Comparison of ENCODE assay signal across 17 cellular contexts in genomic region chr11:44356351-44356750, GRCh38. TPM values are rescaled to one million over a fixed set of nuclear protein-coding genes. Genes with fewer than 3 reads are reported as not detected.
A peak's percentile ranks its signal among the peaks of the same experiment; 100 is the strongest.
DNase-seq lines count a peak whose midpoint lies in the region; ATAC-seq, FAIRE-seq and TF ChIP-seq lines count a peak whose summit lies in the region.
"Had no signal": no experiment of that assay in that cellular context is flagged by ENCODE, and none has a peak within 500 bp of the region (broad histone marks: within the 10 kb centered on the region; RNA-seq: fewer than 3 reads in every experiment).

No MANE protein-coding gene starts in this region.

- no peak overlapping the region for H2AK5ac ChIP-seq in H1 (ENCODE audit: low read depth, low read length)

- no peak overlapping the region for H2BK15ac ChIP-seq in H1 (ENCODE audit: low read length)

- H4K91ac ChIP-seq in H1 (replicated peaks; ENCODE audit: insufficient read length, low read length) = no peak overlapping the region

- no peak overlapping the region for H3K56ac ChIP-seq in H1 (replicated peaks; ENCODE audit: insufficient read length, low read depth, low read length)

- H3K4me1 ChIP-seq in BE2C (no peaks in the 10 kb centered on the region), H1 (replicated peaks in 1 of 4; ENCODE audit: control insufficient read depth in 3 of 4, insufficient read depth in 4 of 4, low read length in 3 of 4) (no peaks in the 10 kb centered on the region), colonic mucosa (no peaks in the 10 kb centered on the region), Peyer's patch (peaks cover 0 to 2% (median 0%) of the 10 kb centered on the region in 4 donors)

- FAIRE-seq in H1 (lab: Jason Lieb, UNC) = no peak
- FAIRE-seq: A204.1 had no signal

- no peaks in the 10 kb centered on the region for H3K79me2 ChIP-seq in H1 (ENCODE audit: control insufficient read depth in 1 of 2, insufficient read depth in 2 of 2, low read length in 2 of 2)

- TF ChIP-seq EP300 in H1 (IDR thresholded peaks at IDR 0.05; ENCODE audit: borderline replicate concordance in 1 of 2, low read depth in 2 of 2, low read length in 2 of 2) = no peak

- H3K27me3 ChIP-seq in BE2C (no peaks in the 10 kb centered on the region), H1 (replicated peaks in 1 of 4; ENCODE audit: control insufficient read depth in 3 of 4, extremely low read depth in 1 of 4, insufficient read depth in 3 of 4, low read length in 3 of 4) (no peaks in the 10 kb centered on the region), colonic mucosa (no peaks in the 10 kb centered on the region), Peyer's patch (no peaks in the 10 kb centered on the region)
- H3K27me3 ChIP-seq: BLaER1 had no signal

- CTCF ChIA-PET in H1 (lab: Charles Lee; ENCODE audit: partially characterized antibody) = interaction anchor here (0.9 to 1.8 kb wide), 4 partner anchors 9 to 134 kb away, joined by 3 to 4 read pairs (median 4); no protein-coding TSS in a partner anchor

- POLR2A ChIA-PET in H1 (lab: Charles Lee; ENCODE audit: partially characterized antibody) = no interaction called here

- no peaks in the 10 kb centered on the region for H3K79me1 ChIP-seq in H1 (ENCODE audit: low read depth, low read length)

- no peak overlapping the region for H3K4me2 ChIP-seq in H1 (ENCODE audit: insufficient read depth in 1 of 2, low read depth in 2 of 2, low read length in 2 of 2)
- H3K4me2 ChIP-seq: BLaER1 had no signal

- peak overlapping the region; percentile 22; the same call in 1 of the 2 replicates for H2BK12ac ChIP-seq in H1 (ENCODE audit: low read depth, low read length)

- H3K36me3 ChIP-seq in BE2C (no peaks in the 10 kb centered on the region), H1 (ENCODE audit: control insufficient read depth in 2 of 4, insufficient read depth in 4 of 4, low read length in 3 of 4) (no peaks in the 10 kb centered on the region), colonic mucosa (no peaks in the 10 kb centered on the region), Peyer's patch (no peaks in the 10 kb centered on the region)
- H3K36me3 ChIP-seq: BLaER1 had no signal

- 83% methylated on average over 5 of the region's 5 CpGs; no CpG with 5 or more reads in 1 of the 2 experiments for WGBS in H1 (ENCODE audit: extremely low coverage in 1 of 2, insufficient coverage in 1 of 2, insufficient read length in 1 of 2, insufficient replicate concordance in 2 of 2, low coverage in 1 of 2, low lambda C conversion rate in 2 of 2, missing lambda C conversion rate in 1 of 2), 2 experiments

- no peak overlapping the region for H4K5ac ChIP-seq in H1 (ENCODE audit: insufficient read length, low read depth, low read length)

- H3K4me3 ChIP-seq in BE2C (ENCODE audit: low read depth, low read length) (no peak overlapping the region), H1 (ENCODE audit: extremely low read depth in 1 of 4, insufficient read depth in 2 of 4, low read depth in 3 of 4, low read length in 4 of 4) (no peak overlapping the region), colonic mucosa (no peak overlapping the region), Peyer's patch (no peak overlapping the region)
- H3K4me3 ChIP-seq: BLaER1 had no signal

- H3K9me3 ChIP-seq in BE2C (no peaks in the 10 kb centered on the region), H1 (ENCODE audit: insufficient read depth in 2 of 2, low read depth in 1 of 2, low read length in 1 of 2) (no peaks in the 10 kb centered on the region), colonic mucosa (no peaks in the 10 kb centered on the region), Peyer's patch (no peaks in the 10 kb centered on the region)
- H3K9me3 ChIP-seq: BLaER1 had no signal

- H3K14ac ChIP-seq in H1 (ENCODE audit: insufficient read length) = no peak overlapping the region

- H2BK5ac ChIP-seq in H1 (ENCODE audit: low read depth, low read length) = no peak overlapping the region

- H4K20me1 ChIP-seq in H1 (replicated peaks in 1 of 2; ENCODE audit: control insufficient read depth in 1 of 2, insufficient read depth in 2 of 2, low read length in 2 of 2) = no peaks in the 10 kb centered on the region
- H4K20me1 ChIP-seq: BLaER1 had no signal

- H2BK120ac ChIP-seq in H1 (replicated peaks; ENCODE audit: low read depth, low read length) = no peak overlapping the region

- peak overlapping the region; percentile 53 for H4K8ac ChIP-seq in H1 (ENCODE audit: extremely low read depth, insufficient read depth, low read length)

- no peak overlapping the region; a peak in 1 of 7 replicates for H3K9ac ChIP-seq in H1 (replicated peaks in 1 of 4; ENCODE audit: extremely low read depth in 1 of 4, low read depth in 3 of 4, low read length in 3 of 4)
- no peak overlapping the region for H3K9ac ChIP-seq in colonic mucosa (ENCODE audit: low read depth in 2 of 2, low read length in 2 of 2)
- H3K9ac ChIP-seq: BLaER1 had no signal

- intact Hi-C loops in colonic mucosa (cut with DNase I) = no loop called here

- DNase-seq in BE2C = peak; percentile 7
- DNase-seq in NCI-H524 (lab: John Stamatoyannopoulos, UW) = peak; percentile 92 to 93
- DNase-seq in H1 (ENCODE audit: low read depth in 1 of 2, low spot score in 2 of 2) = no peak
- DNase-seq in colonic mucosa = no peak
- DNase-seq in Peyer's patch = no peak
- DNase-seq: AML-193; CD4-positive, alpha-beta memory T cell; DMS79 treated with DMSO at 0.1 percent for 48 hours; GF-D8; GOT3; H9 had no signal

- no peak for ATAC-seq in HG03378 (IDR thresholded peaks at IDR 0.05; ENCODE audit: unreplicated experiment)

- H3K18ac ChIP-seq in H1 (ENCODE audit: extremely low read depth, low read length) = no peak overlapping the region

- no peak for TF ChIP-seq RAD21 in H1 (IDR thresholded peaks at IDR 0.05 in 1 of 2, conservative IDR thresholded peaks at IDR 0.05 in 1 of 2; ENCODE audit: low read depth in 2 of 2, low read length in 2 of 2)

- TF ChIP-seq CTCF in BE2C (IDR thresholded peaks at IDR 0.05; ENCODE audit: low read depth, low read length) (no peak), H1 (IDR thresholded peaks at IDR 0.05; ENCODE audit: control extremely low read depth in 1 of 3, insufficient read depth in 1 of 3, low read depth in 1 of 3, low read length in 3 of 3) (no peak), colonic mucosa (IDR thresholded peaks at IDR 0.05) (no peak), Peyer's patch (IDR thresholded peaks at IDR 0.05) (no peak)

- H3K23ac ChIP-seq in H1 (ENCODE audit: insufficient read length) = no peak overlapping the region

- TF ChIP-seq POLR2A in H1 (IDR thresholded peaks at IDR 0.05; ENCODE audit: control extremely low read depth in 1 of 2, low read depth in 2 of 2, low read length in 2 of 2) = no peak
- no peak for TF ChIP-seq POLR2A in Peyer's patch (IDR thresholded peaks at IDR 0.05)

- no peaks in the 10 kb centered on the region for H3K23me2 ChIP-seq in H1 (ENCODE audit: low read depth, low read length)

- H2AFZ ChIP-seq in H1 (ENCODE audit: low read length) = no peak overlapping the region

- H2BK20ac ChIP-seq in H1 (ENCODE audit: low read length) = no peak overlapping the region

- no peak overlapping the region for H3K27ac ChIP-seq in H1 (ENCODE audit: low read depth, low read length)
- H3K27ac ChIP-seq in colonic mucosa = no peak overlapping the region
- H3K27ac ChIP-seq in Peyer's patch = no peak overlapping the region
- H3K27ac ChIP-seq: BLaER1, HL-60 had no signal

- H3K4ac ChIP-seq in H1 (replicated peaks; ENCODE audit: insufficient read length, low read depth, low read length) = no peak overlapping the region

TF ChIP-seq in H1, 55 proteins besides CTCF, POLR2A, EP300 and RAD21:
- TF ChIP-seq CREB1 (IDR thresholded peaks at IDR 0.05) = no peak
- no peak for TF ChIP-seq E2F6 (IDR thresholded peaks at IDR 0.05)
- no peak for TF ChIP-seq TAF7 (optimal IDR thresholded peaks at IDR 0.05; ENCODE audit: borderline replicate concordance, low read depth, low read length)
- TF ChIP-seq SUZ12 (IDR thresholded peaks at IDR 0.05; ENCODE audit: low read length) = no peak
- TF ChIP-seq NRF1 (IDR thresholded peaks at IDR 0.05; ENCODE audit: low read depth, low read length) = no peak
- no peak for TF ChIP-seq SIN3A (conservative IDR thresholded peaks at IDR 0.05 in 1 of 2, IDR thresholded peaks at IDR 0.05 in 1 of 2; ENCODE audit: low read depth in 1 of 2, low read length in 2 of 2)
- no peak for TF ChIP-seq BRCA1 (IDR thresholded peaks at IDR 0.05; ENCODE audit: low read depth, low read length)
TF ChIP-seq in H1: peak in this region for 0.

RNA-seq across cellular contexts. Expression of gene ALX4, which starts 46.4 kb away (rescaled TPM):
- 0.08 TPM for polyA plus RNA-seq in BE2C (2012; ENCODE audit: insufficient read depth, insufficient read length, low read depth)
- total RNA-seq in H1 (2021; fragmentation: NEBNext Ultra II Directional; extraction: Animal tissue kit (Norgen Biotek cat#: 25700)) = not detected in 2 replicates
- not detected in 2 replicates for polyA plus RNA-seq in H1 (2011; rRNA removed)
- not detected for polyA plus RNA-seq in H1 (2011; cell fraction: cytosol; rRNA removed)
- not detected for polyA plus RNA-seq in H1 (2011; cell fraction: nucleus; rRNA removed)
- polyA plus RNA-seq in H1 (2012, experiment 1 of 2) = 0.05 to 0.06 TPM in 2 of 4 replicates, not detected in the others
- polyA plus RNA-seq in H1 (2012, experiment 2 of 2) = not detected
- not detected for polyA plus RNA-seq in H1 (2013, experiment 1 of 2)
- not detected for polyA plus RNA-seq in H1 (2013, experiment 2 of 2)
- not detected in 2 replicates for polyA minus RNA-seq in H1 (2011; rRNA and poly(A)+ RNA removed)
- polyA minus RNA-seq in H1 (2011; cell fraction: cytosol; rRNA and poly(A)+ RNA removed) = not detected
- not detected for polyA minus RNA-seq in H1 (2011; cell fraction: nucleus; rRNA and poly(A)+ RNA removed)
- total RNA-seq in colonic mucosa (not detected), Peyer's patch (not detected)
- total RNA-seq: CD4-positive, alpha-beta memory T cell; H9; HT1080 had no signal
- polyA plus RNA-seq: CD14-positive monocyte; CD4-positive, alpha-beta memory T cell had no signal

Comparison
In these comparisons a context has a peak if more than half of its experiments do, and no peak if none do; other contexts are left out.
1. DNase-seq: peak in BE2C (single experiment) and NCI-H524 (2 of 2); none in H1 (0 of 2), colonic mucosa (single experiment) and Peyer's patch (0 of 3).